Comparison of ENCODE assay signal across 1 cellular context in genomic region chr3:127288921-127289645, GRCh38.
TF ChIP-seq lines count a peak whose summit lies in the region.

No MANE protein-coding gene starts in this region.

TF ChIP-seq in HepG2, 621 proteins besides CTCF, POLR2A, EP300 and RAD21 (continued from another document):
- TF ChIP-seq ZNF770 (CRISPR knock-in tag; IDR thresholded peaks at IDR 0.05) (peak; percentile 20; the same call in 1 of the 2 replicates), ZXDC (CRISPR knock-in tag; IDR thresholded peaks at IDR 0.05) (no peak)
